ENCODE assay signal across 11 cellular contexts in the genomic region with DNA sequence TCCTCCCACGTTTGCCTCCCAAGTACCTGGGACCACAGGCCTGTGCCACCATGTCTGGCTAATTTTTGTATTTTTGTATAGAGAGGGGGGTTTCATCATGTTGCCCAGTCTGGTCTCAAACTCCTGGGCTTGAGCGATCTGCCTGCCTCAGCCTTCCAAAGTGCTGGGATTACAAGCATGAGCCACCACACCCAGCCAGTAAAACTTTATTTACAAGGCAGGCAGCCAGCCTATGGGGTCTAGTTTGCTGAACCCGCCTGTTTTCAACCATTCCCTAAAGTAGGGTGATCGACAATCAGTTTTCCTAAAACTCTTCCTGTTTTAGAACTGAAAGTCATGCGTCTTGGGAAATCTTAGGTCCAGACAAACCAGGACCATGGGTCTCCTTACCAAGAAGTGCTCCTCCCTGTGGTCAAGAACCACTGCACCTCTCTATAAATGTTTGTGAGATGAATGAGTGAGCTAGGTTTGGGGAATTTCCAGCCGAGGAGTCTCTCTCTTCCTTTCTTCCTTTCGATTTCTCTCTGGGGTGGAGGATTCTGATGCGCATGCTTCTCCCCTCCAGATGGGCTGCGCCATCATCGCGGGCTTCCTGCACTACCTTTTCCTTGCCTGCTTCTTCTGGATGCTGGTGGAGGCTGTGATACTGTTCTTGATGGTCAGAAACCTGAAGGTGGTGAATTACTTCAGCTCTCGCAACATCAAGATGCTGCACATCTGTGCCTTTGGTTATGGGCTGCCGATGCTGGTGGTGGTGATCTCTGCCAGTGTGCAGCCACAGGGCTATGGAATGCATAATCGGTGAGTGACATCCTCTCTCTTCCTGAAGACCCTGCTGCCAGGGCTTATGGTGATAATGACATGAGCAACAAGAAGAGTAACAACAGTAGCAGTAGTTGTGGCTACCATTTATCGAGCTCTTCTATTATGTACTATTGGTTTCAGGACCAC. TPM values are rescaled to one million over a fixed set of nuclear protein-coding genes. Genes with fewer than 3 reads are reported as not detected.
A peak's percentile ranks its signal among the peaks of the same experiment; 100 is the strongest.
DNase-seq lines count a peak whose midpoint lies in the region; ATAC-seq, FAIRE-seq and TF ChIP-seq lines count a peak whose summit lies in the region.
"Had no signal": no experiment of that assay in that cellular context is flagged by ENCODE, and none has a peak within 500 bp of the region (broad histone marks: within the 10 kb centered on the region; RNA-seq: fewer than 3 reads in every experiment).

No MANE protein-coding gene starts in this region.

- H2AFZ ChIP-seq in ACC112 (ENCODE audit: low read length, unreplicated experiment), result peak overlapping the region; percentile 25

- DNase-seq in GM12892 (ENCODE audit: insufficient read length) (peak; percentile 6), posterior vena cava (ENCODE audit: low spot score) (no peak), C1 segment of cervical spinal cord (lab: John Stamatoyannopoulos, UW) (no peak)
- no peak for DNase-seq in effector memory CD8-positive, alpha-beta T cell
- DNase-seq: NCI-H82 had no signal

- peaks cover 6 to 11% of the 10 kb centered on the region in 2 donors for H3K27me3 Mint-ChIP-seq in effector memory CD8-positive, alpha-beta T cell

- no peaks in the 10 kb centered on the region for H3K27me3 ChIP-seq in ACC112 (ENCODE audit: insufficient read depth, low read length)

- TF ChIP-seq POLR2A in GM12892 (IDR thresholded peaks at IDR 0.05; ENCODE audit: low read depth, low read length), result no peak

- no peaks in the 10 kb centered on the region for H3K79me2 ChIP-seq in ACC112 (ENCODE audit: control insufficient read depth, insufficient read depth, low read length, unreplicated experiment)

- intact Hi-C loops in posterior vena cava (cut with DNase I), result no loop called here

- H3K36me3 Mint-ChIP-seq in effector memory CD8-positive, alpha-beta T cell (ENCODE audit: insufficient read depth), result no peaks in the 10 kb centered on the region

- no peaks in the 10 kb centered on the region for H3K4me1 ChIP-seq in ACC112 (ENCODE audit: control insufficient read depth, insufficient read depth, low read length, unreplicated experiment)

- peaks cover 2 to 6% of the 10 kb centered on the region in 2 donors for H3K4me1 Mint-ChIP-seq in effector memory CD8-positive, alpha-beta T cell (ENCODE audit: low read depth in 2 of 2)

- peak overlapping the region; percentile 59 for H3K4me3 ChIP-seq in ACC112 (ENCODE audit: low read depth, low read length)

- peak overlapping the region; percentile 20 to 84 for H3K27ac Mint-ChIP-seq in effector memory CD8-positive, alpha-beta T cell

- H3K9me3 Mint-ChIP-seq in effector memory CD8-positive, alpha-beta T cell, result peaks cover 4 to 5% of the 10 kb centered on the region in 2 donors

- H3K4me3 Mint-ChIP-seq in effector memory CD8-positive, alpha-beta T cell, result no peak overlapping the region

- no peaks in the 10 kb centered on the region for H3K36me3 ChIP-seq in ACC112 (ENCODE audit: insufficient read depth, low read length)

- peak overlapping the region; percentile 26 for H3K27ac ChIP-seq in ACC112 (ENCODE audit: low read depth, low read length)
- H3K27ac ChIP-seq: HL-60 had no signal

- ATAC-seq in SK-N-SH treated with all-trans-retinoic acid at 6 μM for 48 hours (peak; percentile 95), HG03354 (IDR thresholded peaks at IDR 0.05; ENCODE audit: poor library complexity, severe bottlenecking, unreplicated experiment) (no peak), HG03175 (IDR thresholded peaks at IDR 0.05; ENCODE audit: unreplicated experiment) (no peak)
- peak; percentile 31 for ATAC-seq in effector memory CD8-positive, alpha-beta T cell (replicated peaks)
- ATAC-seq: sciatic nerve had no signal

- FAIRE-seq in GM12892 (lab: Jason Lieb, UNC), result peak; percentile 93

TF ChIP-seq in SK-N-SH treated with all-trans-retinoic acid at 6 μM for 48 hours, 23 proteins besides CTCF, POLR2A, EP300 and RAD21 (continues in another document):
- TF ChIP-seq, protein P1, sequence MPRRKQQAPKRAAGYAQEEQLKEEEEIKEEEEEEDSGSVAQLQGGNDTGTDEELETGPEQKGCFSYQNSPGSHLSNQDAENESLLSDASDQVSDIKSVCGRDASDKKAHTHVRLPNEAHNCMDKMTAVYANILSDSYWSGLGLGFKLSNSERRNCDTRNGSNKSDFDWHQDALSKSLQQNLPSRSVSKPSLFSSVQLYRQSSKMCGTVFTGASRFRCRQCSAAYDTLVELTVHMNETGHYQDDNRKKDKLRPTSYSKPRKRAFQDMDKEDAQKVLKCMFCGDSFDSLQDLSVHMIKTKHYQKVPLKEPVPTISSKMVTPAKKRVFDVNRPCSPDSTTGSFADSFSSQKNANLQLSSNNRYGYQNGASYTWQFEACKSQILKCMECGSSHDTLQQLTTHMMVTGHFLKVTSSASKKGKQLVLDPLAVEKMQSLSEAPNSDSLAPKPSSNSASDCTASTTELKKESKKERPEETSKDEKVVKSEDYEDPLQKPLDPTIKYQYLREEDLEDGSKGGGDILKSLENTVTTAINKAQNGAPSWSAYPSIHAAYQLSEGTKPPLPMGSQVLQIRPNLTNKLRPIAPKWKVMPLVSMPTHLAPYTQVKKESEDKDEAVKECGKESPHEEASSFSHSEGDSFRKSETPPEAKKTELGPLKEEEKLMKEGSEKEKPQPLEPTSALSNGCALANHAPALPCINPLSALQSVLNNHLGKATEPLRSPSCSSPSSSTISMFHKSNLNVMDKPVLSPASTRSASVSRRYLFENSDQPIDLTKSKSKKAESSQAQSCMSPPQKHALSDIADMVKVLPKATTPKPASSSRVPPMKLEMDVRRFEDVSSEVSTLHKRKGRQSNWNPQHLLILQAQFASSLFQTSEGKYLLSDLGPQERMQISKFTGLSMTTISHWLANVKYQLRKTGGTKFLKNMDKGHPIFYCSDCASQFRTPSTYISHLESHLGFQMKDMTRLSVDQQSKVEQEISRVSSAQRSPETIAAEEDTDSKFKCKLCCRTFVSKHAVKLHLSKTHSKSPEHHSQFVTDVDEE (CRISPR knock-in tag; IDR thresholded peaks at IDR 0.05), result no peak
- TF ChIP-seq OSR1 (CRISPR knock-in tag; IDR thresholded peaks at IDR 0.05), result no peak
- TF ChIP-seq ZNF8 (CRISPR knock-in tag; IDR thresholded peaks at IDR 0.05), result no peak
- TF ChIP-seq ZC3H10 (CRISPR knock-in tag; IDR thresholded peaks at IDR 0.05), result no peak
- TF ChIP-seq CSDC2 (CRISPR knock-in tag; IDR thresholded peaks at IDR 0.05), result no peak
- TF ChIP-seq ZFP30 (CRISPR knock-in tag; IDR thresholded peaks at IDR 0.05), result no peak
- TF ChIP-seq, protein P2, sequence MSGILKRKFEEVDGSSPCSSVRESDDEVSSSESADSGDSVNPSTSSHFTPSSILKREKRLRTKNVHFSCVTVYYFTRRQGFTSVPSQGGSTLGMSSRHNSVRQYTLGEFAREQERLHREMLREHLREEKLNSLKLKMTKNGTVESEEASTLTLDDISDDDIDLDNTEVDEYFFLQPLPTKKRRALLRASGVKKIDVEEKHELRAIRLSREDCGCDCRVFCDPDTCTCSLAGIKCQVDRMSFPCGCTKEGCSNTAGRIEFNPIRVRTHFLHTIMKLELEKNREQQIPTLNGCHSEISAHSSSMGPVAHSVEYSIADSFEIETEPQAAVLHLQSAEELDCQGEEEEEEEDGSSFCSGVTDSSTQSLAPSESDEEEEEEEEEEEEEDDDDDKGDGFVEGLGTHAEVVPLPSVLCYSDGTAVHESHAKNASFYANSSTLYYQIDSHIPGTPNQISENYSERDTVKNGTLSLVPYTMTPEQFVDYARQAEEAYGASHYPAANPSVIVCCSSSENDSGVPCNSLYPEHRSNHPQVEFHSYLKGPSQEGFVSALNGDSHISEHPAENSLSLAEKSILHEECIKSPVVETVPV (CRISPR knock-in tag; IDR thresholded peaks at IDR 0.05), result no peak
- TF ChIP-seq RARB (CRISPR knock-in tag; IDR thresholded peaks at IDR 0.05), result no peak
- TF ChIP-seq ZNF565 (CRISPR knock-in tag; conservative IDR thresholded peaks at IDR 0.05; ENCODE audit: low read depth), result no peak
- TF ChIP-seq TCF4 (CRISPR knock-in tag; IDR thresholded peaks at IDR 0.05; ENCODE audit: borderline replicate concordance), result no peak
- TF ChIP-seq, protein P3, sequence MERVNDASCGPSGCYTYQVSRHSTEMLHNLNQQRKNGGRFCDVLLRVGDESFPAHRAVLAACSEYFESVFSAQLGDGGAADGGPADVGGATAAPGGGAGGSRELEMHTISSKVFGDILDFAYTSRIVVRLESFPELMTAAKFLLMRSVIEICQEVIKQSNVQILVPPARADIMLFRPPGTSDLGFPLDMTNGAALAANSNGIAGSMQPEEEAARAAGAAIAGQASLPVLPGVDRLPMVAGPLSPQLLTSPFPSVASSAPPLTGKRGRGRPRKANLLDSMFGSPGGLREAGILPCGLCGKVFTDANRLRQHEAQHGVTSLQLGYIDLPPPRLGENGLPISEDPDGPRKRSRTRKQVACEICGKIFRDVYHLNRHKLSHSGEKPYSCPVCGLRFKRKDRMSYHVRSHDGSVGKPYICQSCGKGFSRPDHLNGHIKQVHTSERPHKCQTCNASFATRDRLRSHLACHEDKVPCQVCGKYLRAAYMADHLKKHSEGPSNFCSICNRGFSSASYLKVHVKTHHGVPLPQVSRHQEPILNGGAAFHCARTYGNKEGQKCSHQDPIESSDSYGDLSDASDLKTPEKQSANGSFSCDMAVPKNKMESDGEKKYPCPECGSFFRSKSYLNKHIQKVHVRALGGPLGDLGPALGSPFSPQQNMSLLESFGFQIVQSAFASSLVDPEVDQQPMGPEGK (CRISPR knock-in tag; IDR thresholded peaks at IDR 0.05; ENCODE audit: borderline replicate concordance), result no peak
- TF ChIP-seq SNAI2 (CRISPR knock-in tag; IDR thresholded peaks at IDR 0.05), result no peak
- TF ChIP-seq, protein P4, sequence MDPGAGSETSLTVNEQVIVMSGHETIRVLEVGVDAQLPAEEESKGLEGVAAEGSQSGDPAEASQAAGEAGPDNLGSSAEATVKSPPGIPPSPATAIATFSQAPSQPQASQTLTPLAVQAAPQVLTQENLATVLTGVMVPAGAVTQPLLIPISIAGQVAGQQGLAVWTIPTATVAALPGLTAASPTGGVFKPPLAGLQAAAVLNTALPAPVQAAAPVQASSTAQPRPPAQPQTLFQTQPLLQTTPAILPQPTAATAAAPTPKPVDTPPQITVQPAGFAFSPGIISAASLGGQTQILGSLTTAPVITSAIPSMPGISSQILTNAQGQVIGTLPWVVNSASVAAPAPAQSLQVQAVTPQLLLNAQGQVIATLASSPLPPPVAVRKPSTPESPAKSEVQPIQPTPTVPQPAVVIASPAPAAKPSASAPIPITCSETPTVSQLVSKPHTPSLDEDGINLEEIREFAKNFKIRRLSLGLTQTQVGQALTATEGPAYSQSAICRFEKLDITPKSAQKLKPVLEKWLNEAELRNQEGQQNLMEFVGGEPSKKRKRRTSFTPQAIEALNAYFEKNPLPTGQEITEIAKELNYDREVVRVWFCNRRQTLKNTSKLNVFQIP (CRISPR knock-in tag; IDR thresholded peaks at IDR 0.05; ENCODE audit: borderline replicate concordance, low read depth), result no peak
- TF ChIP-seq ISL1 (CRISPR knock-in tag; IDR thresholded peaks at IDR 0.05), result no peak
- no peak for TF ChIP-seq TOX (CRISPR knock-in tag; IDR thresholded peaks at IDR 0.05; ENCODE audit: borderline replicate concordance)
- no peak for TF ChIP-seq GLIS3 (CRISPR knock-in tag; IDR thresholded peaks at IDR 0.05)
- TF ChIP-seq PPARA (CRISPR knock-in tag; IDR thresholded peaks at IDR 0.05; ENCODE audit: borderline replicate concordance), result no peak
- no peak for TF ChIP-seq ZFP3 (CRISPR knock-in tag; IDR thresholded peaks at IDR 0.05)

RNA-seq across cellular contexts. Expression of a gene that starts 38.7 kb away (rescaled TPM):
- 3.9 TPM for polyA plus RNA-seq in GM12892 (2012; ENCODE audit: missing spikeins)
- under 1 TPM; 0.48 to 0.93 TPM for total RNA-seq in posterior vena cava

Comparison
In these comparisons a context has a peak if more than half of its experiments do, and no peak if none do; other contexts are left out.
1. ATAC-seq: peak in SK-N-SH treated with all-trans-retinoic acid at 6 μM for 48 hours (single experiment) and effector memory CD8-positive, alpha-beta T cell (single experiment); none in HG03354 (single experiment) and HG03175 (single experiment).